17 cellular contexts compared by ENCODE assay signal in genomic region chr10:124323145-124323725, GRCh38.
A peak's percentile ranks its signal among the peaks of the same experiment; 100 is the strongest.
DNase-seq lines count a peak whose midpoint lies in the region; ATAC-seq and TF ChIP-seq lines count a peak whose summit lies in the region.
"Had no signal": no experiment of that assay in that cellular context is flagged by ENCODE, and none has a peak within 500 bp of the region (broad histone marks: within the 10 kb centered on the region; RNA-seq: fewer than 3 reads in every experiment).

No MANE protein-coding gene starts in this region.

- no TSS peak for BruUV-seq in mammary epithelial cell (replicated peaks; lab: Mats Ljungman, UMichigan)

- no peak overlapping the region for H2AFZ ChIP-seq in GM23248
- H2AFZ ChIP-seq in mammary epithelial cell (ENCODE audit: low read depth, low read length), result no peak overlapping the region

- WGBS in GM23248 (ENCODE audit: low coverage in 1 of 2, low lambda C conversion rate in 2 of 2, missing lambda C conversion rate in 2 of 2), 2 experiments, result 28 to 31% methylated on average over 11 of the region's 11 CpGs
- 52% methylated on average over 9 of the region's 11 CpGs for WGBS in mammary epithelial cell (ENCODE audit: low coverage, missing lambda C conversion rate)

- H4K20me1 ChIP-seq in GM23248 (ENCODE audit: insufficient read depth) (no peaks in the 10 kb centered on the region), mammary epithelial cell (ENCODE audit: insufficient read depth, low read length) (no peaks in the 10 kb centered on the region)

- H3K9me2 ChIP-seq in GM23248 (ENCODE audit: insufficient read depth), result no peaks in the 10 kb centered on the region

- CTCF ChIA-PET in mammary epithelial cell (lab: Charles Lee; ENCODE audit: low non-redundant PET), result no interaction called here

- TF ChIP-seq CTCF in mammary epithelial cell (conservative IDR thresholded peaks at IDR 0.05 in 1 of 2, IDR thresholded peaks at IDR 0.05 in 1 of 2; ENCODE audit: extremely low read depth in 1 of 2, insufficient read depth in 1 of 2, low read depth in 1 of 2, low read length in 2 of 2), result no peak

- H3K9me3 Mint-ChIP-seq in stimulated activated memory B cell treated with anti-CD40 and anti-IgM and Interleukin-4, amounts not matched to agents 10 μg/mL and 1 μg/mL and 100 μg/mL, for 72 hours, result no peaks in the 10 kb centered on the region

- no peak for ATAC-seq in stimulated activated memory B cell treated with anti-CD40 and anti-IgM and Interleukin-4, amounts not matched to agents 10 μg/mL and 1 μg/mL and 100 μg/mL, for 72 hours
- ATAC-seq in HG02852 (IDR thresholded peaks at IDR 0.05; ENCODE audit: unreplicated experiment) (no peak), GM21515 (IDR thresholded peaks at IDR 0.05; ENCODE audit: unreplicated experiment) (no peak)
- ATAC-seq: sciatic nerve had no signal

- H3K27me3 Mint-ChIP-seq in stimulated activated memory B cell treated with anti-CD40 and anti-IgM and Interleukin-4, amounts not matched to agents 10 μg/mL and 1 μg/mL and 100 μg/mL, for 72 hours, result peaks cover 45% of the 10 kb centered on the region

- in situ Hi-C loops in GM23248 (cut with MboI), result no loop called here
- in situ Hi-C loops in mammary epithelial cell (cut with MboI; ENCODE audit: low sequenced_read_pairs in 2 of 2), result no loop called here

- intact Hi-C loops in mammary epithelial cell (cut with micrococcal nuclease), result no loop called here

- H3K9me3 ChIP-seq in GM23248 (ENCODE audit: low read depth), result no peaks in the 10 kb centered on the region
- no peaks in the 10 kb centered on the region for H3K9me3 ChIP-seq in mammary epithelial cell (replicated peaks; ENCODE audit: insufficient read depth, low read length)

- H3K4me1 Mint-ChIP-seq in stimulated activated memory B cell treated with anti-CD40 and anti-IgM and Interleukin-4, amounts not matched to agents 10 μg/mL and 1 μg/mL and 100 μg/mL, for 72 hours, result no peaks in the 10 kb centered on the region

- H3K27ac Mint-ChIP-seq in stimulated activated memory B cell treated with anti-CD40 and anti-IgM and Interleukin-4, amounts not matched to agents 10 μg/mL and 1 μg/mL and 100 μg/mL, for 72 hours, result no peak overlapping the region

- no peaks in the 10 kb centered on the region for H3K36me3 Mint-ChIP-seq in stimulated activated memory B cell treated with anti-CD40 and anti-IgM and Interleukin-4, amounts not matched to agents 10 μg/mL and 1 μg/mL and 100 μg/mL, for 72 hours

- H3F3A ChIP-seq in GM23248 (ENCODE audit: insufficient read depth), result no peaks in the 10 kb centered on the region

- H3K79me2 ChIP-seq in GM23248 (ENCODE audit: insufficient read depth) (no peaks in the 10 kb centered on the region), mammary epithelial cell (ENCODE audit: insufficient read depth, low read length) (no peaks in the 10 kb centered on the region)

- DNase-seq in A172 (ENCODE audit: low spot score) (peak; percentile 4), GM23248 (peak; percentile 17), mammary epithelial cell (peak; percentile 39), left kidney (ENCODE audit: low read depth, low spot score) (peak; percentile 26), NCI-H1105 (lab: John Stamatoyannopoulos, UW) (no peak)
- DNase-seq: activated CD4-positive, alpha-beta T cell treated with anti-CD3 and anti-CD28 coated beads, Interleukin-2, amount 50 U/mL, for 48 hours; effector CD4-positive, alpha-beta T cell; hypothalamus; NCI-H1417; nucleus accumbens; stimulated activated CD4-positive, alpha-beta T cell treated with anti-CD3 and anti-CD28 coated beads, Interleukin-2, amount 100 ng/mL, for 48 hours; T-helper 1 cell had no signal

- H3K27ac ChIP-seq in GM23248 (no peak overlapping the region), mammary epithelial cell (ENCODE audit: insufficient read depth, low read depth, low read length) (no peak overlapping the region)
- H3K27ac ChIP-seq: RWPE1 had no signal

- no peaks in the 10 kb centered on the region for H3K4me1 ChIP-seq in GM23248 (ENCODE audit: insufficient read depth)
- no peaks in the 10 kb centered on the region for H3K4me1 ChIP-seq in mammary epithelial cell (ENCODE audit: insufficient read depth, low read length)

- no peak overlapping the region for H3K4me3 Mint-ChIP-seq in stimulated activated memory B cell treated with anti-CD40 and anti-IgM and Interleukin-4, amounts not matched to agents 10 μg/mL and 1 μg/mL and 100 μg/mL, for 72 hours

- H3K27me3 ChIP-seq in GM23248 (replicated peaks; ENCODE audit: insufficient read depth) (no peaks in the 10 kb centered on the region), mammary epithelial cell (ENCODE audit: insufficient read depth, low read length) (no peaks in the 10 kb centered on the region)

- no peak overlapping the region for H3K9ac ChIP-seq in GM23248
- H3K9ac ChIP-seq in mammary epithelial cell (ENCODE audit: insufficient read depth, low read length), result no peak overlapping the region

- H3K36me3 ChIP-seq in GM23248 (ENCODE audit: low read depth), result no peaks in the 10 kb centered on the region
- no peaks in the 10 kb centered on the region for H3K36me3 ChIP-seq in mammary epithelial cell (ENCODE audit: insufficient read depth, low read length)

- no peak overlapping the region for H3K4me3 ChIP-seq in GM23248
- no peak overlapping the region for H3K4me3 ChIP-seq in mammary epithelial cell (replicated peaks in 1 of 3; ENCODE audit: insufficient read depth in 1 of 3, low read depth in 2 of 3, low read length in 3 of 3)

- dilution Hi-C loops in mammary epithelial cell (cut with HindIII; ENCODE audit: low sequenced_read_pairs), result loop anchor here (5.0 kb wide), 1 partner anchor 146 kb away; no protein-coding TSS in a partner anchor

- H3K4me2 ChIP-seq in GM23248 (ENCODE audit: unreplicated experiment) (no peak overlapping the region), mammary epithelial cell (ENCODE audit: insufficient read depth, low read depth, low read length) (no peak overlapping the region)
